Comparison of ENCODE assay signal across 8 cellular contexts in genomic region chr12:7970475-7971252, GRCh38. TPM values are rescaled to one million over a fixed set of nuclear protein-coding genes. Genes with fewer than 3 reads are reported as not detected.
DNase-seq lines count a peak whose midpoint lies in the region; ATAC-seq and TF ChIP-seq lines count a peak whose summit lies in the region.

No MANE protein-coding gene starts in this region.

- no peaks in the 10 kb centered on the region for H3K27me3 Mint-ChIP-seq in activated naive CD4-positive, alpha-beta T cell treated with anti-CD3 and anti-CD28 coated beads for 36 hours (ENCODE audit: low read depth)

- H3K4me1 ChIP-seq in SJCRH30: no peaks in the 10 kb centered on the region
- peaks cover 0 to 27% (median 4%) of the 10 kb centered on the region in 3 donors for H3K4me1 ChIP-seq in gastroesophageal sphincter
- H3K4me1 ChIP-seq in suprapubic skin: peaks cover 23% of the 10 kb centered on the region

- peak; percentile 19 to 21 for TF ChIP-seq POLR2A in gastroesophageal sphincter (IDR thresholded peaks at IDR 0.05)
- TF ChIP-seq POLR2A in suprapubic skin (IDR thresholded peaks at IDR 0.05): peak in 1 of 2 donors; percentile 29

- peak overlapping the region; percentile 54 for H3K4me3 ChIP-seq in SJCRH30
- peak overlapping the region; percentile 41 to 63 for H3K4me3 ChIP-seq in gastroesophageal sphincter
- peak overlapping the region; percentile 57 for H3K4me3 ChIP-seq in suprapubic skin

- intact Hi-C loops in activated naive CD4-positive, alpha-beta T cell treated with anti-CD3 and anti-CD28 coated beads for 36 hours (cut with micrococcal nuclease): loop anchor here (1.0 kb wide), 7 partner anchors 10 to 112 kb away; partner anchors contain the start of genes FOXJ2, NECAP1 and SLC2A3

- H3K36me3 ChIP-seq in SJCRH30 (no peaks in the 10 kb centered on the region), gastroesophageal sphincter (no peaks in the 10 kb centered on the region), suprapubic skin (no peaks in the 10 kb centered on the region)

- ATAC-seq in GM21529 (IDR thresholded peaks at IDR 0.05; ENCODE audit: unreplicated experiment) (peak; percentile 92), gastroesophageal sphincter (peak; percentile 99)

- TF ChIP-seq EP300 in Ishikawa (IDR thresholded peaks at IDR 0.05; ENCODE audit: borderline replicate concordance) (0 out of 2 replicates have a peak, but pooled peaks have one; percentile 16), gastroesophageal sphincter (IDR thresholded peaks at IDR 0.05) (no peak), suprapubic skin (IDR thresholded peaks at IDR 0.05) (peak; percentile 39)

- H3K27me3 ChIP-seq in SJCRH30 (no peaks in the 10 kb centered on the region), gastroesophageal sphincter (no peaks in the 10 kb centered on the region), suprapubic skin (no peaks in the 10 kb centered on the region)

- TF ChIP-seq CTCF in gastroesophageal sphincter (IDR thresholded peaks at IDR 0.05) (peak in 2 of 4 experiments; percentile 20 to 58), suprapubic skin (IDR thresholded peaks at IDR 0.05) (no peak)

- H3K4me1 Mint-ChIP-seq in activated naive CD4-positive, alpha-beta T cell treated with anti-CD3 and anti-CD28 coated beads for 36 hours (ENCODE audit: low read depth): peaks cover 32% of the 10 kb centered on the region

- H3K9me3 ChIP-seq in SJCRH30 (replicated peaks) (no peaks in the 10 kb centered on the region), gastroesophageal sphincter (no peaks in the 10 kb centered on the region), suprapubic skin (no peaks in the 10 kb centered on the region)

- peak; percentile 63 for DNase-seq in DMS79 (lab: John Stamatoyannopoulos, UW)
- peak; percentile 86 to 89 for DNase-seq in SJCRH30
- DNase-seq in activated naive CD4-positive, alpha-beta T cell treated with anti-CD3 and anti-CD28 coated beads for 36 hours: peak; percentile 92
- DNase-seq in occipital lobe (lab: John Stamatoyannopoulos, UW): peak; percentile 79
- DNase-seq in suprapubic skin (ENCODE audit: low spot score in 2 of 2): peak; percentile 92 to 93

- CTCF ChIA-PET in activated naive CD4-positive, alpha-beta T cell treated with anti-CD3 and anti-CD28 coated beads for 36 hours (lab: Charles Lee): interaction anchor here (1.1 to 6.0 kb wide), 5 partner anchors 10 to 118 kb away, joined by 3 to 46 read pairs (median 7); no protein-coding TSS in a partner anchor

- H3K36me3 Mint-ChIP-seq in activated naive CD4-positive, alpha-beta T cell treated with anti-CD3 and anti-CD28 coated beads for 36 hours (ENCODE audit: low read depth): peaks cover 18% of the 10 kb centered on the region

- TF ChIP-seq RAD21 in Ishikawa (IDR thresholded peaks at IDR 0.05; ENCODE audit: low read depth): no peak

- H3K27ac ChIP-seq in SJCRH30 (no peak overlapping the region), gastroesophageal sphincter (peak overlapping the region; percentile 47 to 89 (median 88)), suprapubic skin (peak overlapping the region; percentile 84)

- H3K27ac Mint-ChIP-seq in activated naive CD4-positive, alpha-beta T cell treated with anti-CD3 and anti-CD28 coated beads for 36 hours: peak overlapping the region; percentile 97

- H3K9me3 Mint-ChIP-seq in activated naive CD4-positive, alpha-beta T cell treated with anti-CD3 and anti-CD28 coated beads for 36 hours: no peaks in the 10 kb centered on the region

- H3K4me3 Mint-ChIP-seq in activated naive CD4-positive, alpha-beta T cell treated with anti-CD3 and anti-CD28 coated beads for 36 hours: peak overlapping the region; percentile 79

- 1% methylated on average over 37 to 43 of the region's 49 CpGs for WGBS in gastroesophageal sphincter (ENCODE audit: low coverage in 1 of 2), 2 donors
- WGBS in suprapubic skin: under 1% methylated on average over 49 of the region's 49 CpGs

TF ChIP-seq in Ishikawa, 13 proteins besides CTCF, POLR2A, EP300 and RAD21:
- no peak for TF ChIP-seq TAF1 (IDR thresholded peaks at IDR 0.05; ENCODE audit: low read depth)
- no peak for TF ChIP-seq EGR1 (IDR thresholded peaks at IDR 0.05)
- no peak for TF ChIP-seq YY1 (IDR thresholded peaks at IDR 0.05; ENCODE audit: low read depth)
- TF ChIP-seq TEAD4 (IDR thresholded peaks at IDR 0.05): peak; percentile 78
- no peak for TF ChIP-seq CEBPB (IDR thresholded peaks at IDR 0.05)
- TF ChIP-seq CREB1 (IDR thresholded peaks at IDR 0.05; ENCODE audit: low read depth): no peak
- peak; percentile 81 for TF ChIP-seq MAX (IDR thresholded peaks at IDR 0.05)
- no peak for TF ChIP-seq FOXM1 (IDR thresholded peaks at IDR 0.05; ENCODE audit: borderline replicate concordance, low read depth)
- no peak for TF ChIP-seq REST (IDR thresholded peaks at IDR 0.05; ENCODE audit: low read depth)
- peak; percentile 48; the same call in 1 of the 2 replicates for TF ChIP-seq NFIC (IDR thresholded peaks at IDR 0.05)
- no peak; the same call in 1 of the 2 replicates for TF ChIP-seq TCF12 (IDR thresholded peaks at IDR 0.05; ENCODE audit: low read depth)
- no peak for TF ChIP-seq USF1 (IDR thresholded peaks at IDR 0.05)
- TF ChIP-seq ZBTB7A (IDR thresholded peaks at IDR 0.05; ENCODE audit: low read depth): peak; percentile 67; the same call in 1 of the 2 replicates

RNA-seq across cellular contexts. Expression of gene SLC2A3, which starts 34.7 kb away (rescaled TPM):
- 1.9 and 2.6 TPM in 2 replicates for total RNA-seq in SJCRH30 (2014; rRNA removed; shearing (Covaris generic))
- 100 to 1,000 TPM; 392 to 394 TPM for total RNA-seq in activated naive CD4-positive, alpha-beta T cell treated with anti-CD3 and anti-CD28 coated beads for 36 hours
- total RNA-seq in gastroesophageal sphincter (10 to 100 TPM; 11.5 to 46.6 (median 12.8) TPM), occipital lobe (57.1 TPM), suprapubic skin (10 to 100 TPM in 2 of 4 donors, 1 to 10 TPM in 2; 7.3 to 16.7 (median 9.6) TPM)
